Comparison of ENCODE assay signal across 34 cellular contexts in genomic region chr13:76361868-76362267, GRCh38.
"Had no signal": no experiment of that assay in that cellular context is flagged by ENCODE, and none has a peak within 500 bp of the region (broad histone marks: within the 10 kb centered on the region; RNA-seq: fewer than 3 reads in every experiment).

No MANE protein-coding gene starts in this region.

- H3K36me3 ChIP-seq: brain microvascular endothelial cell, breast epithelium had no signal

- H3K36me3 Mint-ChIP-seq: activated CD8-positive, alpha-beta memory T cell treated with anti-CD3 and anti-CD28 coated beads, Interleukin-2, amount 10 ng/mL, durations not matched to agents 7 days and 5 days; activated naive CD4-positive, alpha-beta T cell treated with anti-CD3 and anti-CD28 coated beads, Interleukin-2, amount 10 ng/mL, durations not matched to agents 7 days and 5 days; activated naive CD4-positive, alpha-beta T cell treated with anti-CD3 and anti-CD28 coated beads, Interleukin-2, amount 50 U/mL, for 24 hours; activated naive CD8-positive, alpha-beta T cell; activated naive CD8-positive, alpha-beta T cell treated with anti-CD3 and anti-CD28 coated beads, Interleukin-2, amount 10 ng/mL, durations not matched to agents 7 days and 5 days had no signal

- DNase-seq: activated CD4-positive, alpha-beta memory T cell treated with anti-CD3 and anti-CD28 coated beads, Interleukin-2, amount 10 ng/mL, durations not matched to agents 7 days and 5 days; activated CD4-positive, alpha-beta T cell treated with anti-CD3 and anti-CD28 coated beads for 1 hour; activated CD4-positive, alpha-beta T cell treated with anti-CD3 and anti-CD28 coated beads for 36 hours; activated CD4-positive, alpha-beta T cell treated with anti-CD3 and anti-CD28 coated beads for 48 hours; activated CD4-positive, alpha-beta T cell treated with anti-CD3 and anti-CD28 coated beads, Interleukin-2, amount 10 ng/mL, durations not matched to agents 7 days and 5 days; activated CD4-positive, alpha-beta T cell treated with anti-CD3 and anti-CD28 coated beads, Interleukin-2, amount 50 U/mL, for 48 hours; activated CD4-positive, CD25-positive, alpha-beta regulatory T cell; activated CD8-positive, alpha-beta memory T cell treated with anti-CD3 and anti-CD28 coated beads for 24 hours; activated CD8-positive, alpha-beta memory T cell treated with anti-CD3 and anti-CD28 coated beads, Interleukin-2, amount 10 ng/mL, durations not matched to agents 7 days and 5 days; activated CD8-positive, alpha-beta memory T cell treated with anti-CD3 and anti-CD28 coated beads, Interleukin-2, amount 50 U/mL, for 48 hours; activated CD8-positive, alpha-beta T cell treated with anti-CD3 and anti-CD28 coated beads, Interleukin-2, amount 10 ng/mL, durations not matched to agents 7 days and 5 days; activated effector memory CD4-positive, alpha-beta T cell treated with Interleukin-2 at 50 U/mL for 16 hours; activated gamma-delta T cell; activated naive CD4-positive, alpha-beta T cell treated with anti-CD3 and anti-CD28 coated beads, Interleukin-2, amount 10 ng/mL, durations not matched to agents 7 days and 5 days; activated naive CD4-positive, alpha-beta T cell treated with Interleukin-2 at 50 U/mL for 16 hours; activated naive CD8-positive, alpha-beta T cell treated with anti-CD3 and anti-CD28 coated beads, Interleukin-2, amount 10 ng/mL, durations not matched to agents 7 days and 5 days; activated naive CD8-positive, alpha-beta T cell treated with anti-CD3 and anti-CD28 coated beads, Interleukin-2, amount 50 U/mL, for 24 hours; activated T-cell treated with anti-CD3 and anti-CD28 coated beads, Interleukin-2, amount 50 U/mL, for 24 hours; activated T-cell treated with anti-CD3 and anti-CD28 coated beads, Interleukin-2, amount 50 U/mL, for 48 hours; aorta; body of pancreas; brain microvascular endothelial cell; central memory CD4-positive, alpha-beta T cell; T-helper 1 cell; T-helper 2 cell; T-helper 9 cell had no signal

- H3K27ac Mint-ChIP-seq: activated CD4-positive, alpha-beta memory T cell treated with anti-CD3 and anti-CD28 coated beads, Interleukin-2, amount 10 ng/mL, durations not matched to agents 7 days and 5 days; activated CD4-positive, alpha-beta T cell treated with anti-CD3 and anti-CD28 coated beads for 36 hours; activated CD4-positive, alpha-beta T cell treated with anti-CD3 and anti-CD28 coated beads, Interleukin-2, amount 10 ng/mL, durations not matched to agents 7 days and 5 days; activated CD8-positive, alpha-beta memory T cell treated with anti-CD3 and anti-CD28 coated beads, Interleukin-2, amount 10 ng/mL, durations not matched to agents 7 days and 5 days; activated CD8-positive, alpha-beta T cell treated with anti-CD3 and anti-CD28 coated beads, Interleukin-2, amount 10 ng/mL, durations not matched to agents 7 days and 5 days; activated naive CD4-positive, alpha-beta T cell treated with anti-CD3 and anti-CD28 coated beads, Interleukin-2, amount 10 ng/mL, durations not matched to agents 7 days and 5 days; activated naive CD4-positive, alpha-beta T cell treated with anti-CD3 and anti-CD28 coated beads, Interleukin-2, amount 50 U/mL, for 24 hours; activated naive CD8-positive, alpha-beta T cell; activated naive CD8-positive, alpha-beta T cell treated with anti-CD3 and anti-CD28 coated beads, Interleukin-2, amount 10 ng/mL, durations not matched to agents 7 days and 5 days; activated naive CD8-positive, alpha-beta T cell treated with anti-CD3 and anti-CD28 coated beads, Interleukin-2, amount 50 U/mL, for 24 hours; activated T-cell treated with anti-CD3 and anti-CD28 coated beads, Interleukin-2, amount 50 U/mL, for 24 hours; activated T-helper 2 cell treated with anti-CD3 and anti-CD28 coated beads, Interferon-gamma antibody, Interleukin-2, Interleukin-4, amounts not matched to agents 10 μg/mL and 5 μg/mL and 100 μg/mL, durations not matched to agents 14 hours and 24 hours and 36 hours; T-helper 1 cell treated with Interleukin-12 subunit alpha and Interleukin-12 subunit beta and Interleukin-4 antibody, amounts not matched to agents 30 μg/mL and 1 μg/mL, for 36 hours; T-helper 2 cell treated with Interferon-gamma antibody and Interleukin-4, amounts not matched to agents 5 μg/mL and 100 μg/mL, for 36 hours had no signal

- H3K4me3 ChIP-seq: body of pancreas, breast epithelium had no signal

- H3K9me3 Mint-ChIP-seq: activated CD4-positive, alpha-beta memory T cell treated with anti-CD3 and anti-CD28 coated beads, Interleukin-2, amount 10 ng/mL, durations not matched to agents 7 days and 5 days; activated CD4-positive, alpha-beta T cell treated with anti-CD3 and anti-CD28 coated beads, Interleukin-2, amount 10 ng/mL, durations not matched to agents 7 days and 5 days; activated naive CD4-positive, alpha-beta T cell treated with anti-CD3 and anti-CD28 coated beads, Interleukin-2, amount 10 ng/mL, durations not matched to agents 7 days and 5 days; activated naive CD4-positive, alpha-beta T cell treated with anti-CD3 and anti-CD28 coated beads, Interleukin-2, amount 50 U/mL, for 24 hours; activated naive CD8-positive, alpha-beta T cell treated with anti-CD3 and anti-CD28 coated beads, Interleukin-2, amount 10 ng/mL, durations not matched to agents 7 days and 5 days; activated naive CD8-positive, alpha-beta T cell treated with anti-CD3 and anti-CD28 coated beads, Interleukin-2, amount 50 U/mL, for 24 hours; activated T-cell treated with anti-CD3 and anti-CD28 coated beads, Interleukin-2, amount 50 U/mL, for 24 hours; activated T-helper 2 cell treated with anti-CD3 and anti-CD28 coated beads, Interferon-gamma antibody, Interleukin-2, Interleukin-4, amounts not matched to agents 10 μg/mL and 5 μg/mL and 100 μg/mL, durations not matched to agents 14 hours and 24 hours and 36 hours; T-helper 1 cell treated with Interleukin-12 subunit alpha and Interleukin-12 subunit beta and Interleukin-4 antibody, amounts not matched to agents 30 μg/mL and 1 μg/mL, for 36 hours had no signal

- H3K27me3 ChIP-seq: body of pancreas, brain microvascular endothelial cell, breast epithelium had no signal

- H3K4me1 ChIP-seq: body of pancreas, breast epithelium had no signal

- H3K27me3 Mint-ChIP-seq: activated CD4-positive, alpha-beta memory T cell treated with anti-CD3 and anti-CD28 coated beads, Interleukin-2, amount 10 ng/mL, durations not matched to agents 7 days and 5 days; activated CD4-positive, alpha-beta T cell treated with anti-CD3 and anti-CD28 coated beads for 36 hours; activated CD4-positive, alpha-beta T cell treated with anti-CD3 and anti-CD28 coated beads, Interleukin-2, amount 10 ng/mL, durations not matched to agents 7 days and 5 days; activated CD8-positive, alpha-beta memory T cell treated with anti-CD3 and anti-CD28 coated beads, Interleukin-2, amount 10 ng/mL, durations not matched to agents 7 days and 5 days; activated naive CD4-positive, alpha-beta T cell treated with anti-CD3 and anti-CD28 coated beads, Interleukin-2, amount 10 ng/mL, durations not matched to agents 7 days and 5 days; activated naive CD8-positive, alpha-beta T cell treated with anti-CD3 and anti-CD28 coated beads, Interleukin-2, amount 10 ng/mL, durations not matched to agents 7 days and 5 days; activated T-cell treated with anti-CD3 and anti-CD28 coated beads, Interleukin-2, amount 50 U/mL, for 24 hours had no signal

- H3K9me3 ChIP-seq: body of pancreas, breast epithelium had no signal

- H3K27ac ChIP-seq: body of pancreas, brain microvascular endothelial cell, breast epithelium, VCaP had no signal

- H3K4me1 Mint-ChIP-seq: activated CD4-positive, alpha-beta memory T cell treated with anti-CD3 and anti-CD28 coated beads, Interleukin-2, amount 10 ng/mL, durations not matched to agents 7 days and 5 days; activated CD4-positive, alpha-beta T cell treated with anti-CD3 and anti-CD28 coated beads for 36 hours; activated CD4-positive, alpha-beta T cell treated with anti-CD3 and anti-CD28 coated beads, Interleukin-2, amount 10 ng/mL, durations not matched to agents 7 days and 5 days; activated CD8-positive, alpha-beta memory T cell treated with anti-CD3 and anti-CD28 coated beads, Interleukin-2, amount 10 ng/mL, durations not matched to agents 7 days and 5 days; activated naive CD4-positive, alpha-beta T cell treated with anti-CD3 and anti-CD28 coated beads, Interleukin-2, amount 10 ng/mL, durations not matched to agents 7 days and 5 days; activated naive CD4-positive, alpha-beta T cell treated with anti-CD3 and anti-CD28 coated beads, Interleukin-2, amount 50 U/mL, for 24 hours; activated naive CD8-positive, alpha-beta T cell treated with anti-CD3 and anti-CD28 coated beads, Interleukin-2, amount 10 ng/mL, durations not matched to agents 7 days and 5 days; activated naive CD8-positive, alpha-beta T cell treated with anti-CD3 and anti-CD28 coated beads, Interleukin-2, amount 50 U/mL, for 24 hours had no signal

- ATAC-seq: activated CD4-positive, alpha-beta T cell treated with anti-CD3 and anti-CD28 coated beads for 36 hours; activated CD4-positive, CD25-positive, alpha-beta regulatory T cell treated with anti-CD3 and anti-CD28 coated beads, Interleukin-2, amount 50 U/mL, for 24 hours; activated CD8-positive, alpha-beta memory T cell treated with anti-CD3 and anti-CD28 coated beads, Interleukin-2, amount 10 ng/mL, durations not matched to agents 7 days and 5 days; activated CD8-positive, alpha-beta T cell treated with anti-CD3 and anti-CD28 coated beads, Interleukin-2, amount 10 ng/mL, durations not matched to agents 7 days and 5 days; activated naive CD8-positive, alpha-beta T cell treated with anti-CD3 and anti-CD28 coated beads, Interleukin-2, amount 50 U/mL, for 24 hours; body of pancreas had no signal

- H3K4me3 Mint-ChIP-seq: activated CD4-positive, alpha-beta memory T cell treated with anti-CD3 and anti-CD28 coated beads, Interleukin-2, amount 10 ng/mL, durations not matched to agents 7 days and 5 days; activated CD4-positive, alpha-beta T cell treated with anti-CD3 and anti-CD28 coated beads for 36 hours; activated CD4-positive, alpha-beta T cell treated with anti-CD3 and anti-CD28 coated beads, Interleukin-2, amount 10 ng/mL, durations not matched to agents 7 days and 5 days; activated CD8-positive, alpha-beta memory T cell treated with anti-CD3 and anti-CD28 coated beads, Interleukin-2, amount 10 ng/mL, durations not matched to agents 7 days and 5 days; activated CD8-positive, alpha-beta T cell treated with anti-CD3 and anti-CD28 coated beads, Interleukin-2, amount 10 ng/mL, durations not matched to agents 7 days and 5 days; activated naive CD4-positive, alpha-beta T cell treated with anti-CD3 and anti-CD28 coated beads, Interleukin-2, amount 10 ng/mL, durations not matched to agents 7 days and 5 days; activated naive CD4-positive, alpha-beta T cell treated with anti-CD3 and anti-CD28 coated beads, Interleukin-2, amount 50 U/mL, for 24 hours; activated naive CD8-positive, alpha-beta T cell; activated naive CD8-positive, alpha-beta T cell treated with anti-CD3 and anti-CD28 coated beads, Interleukin-2, amount 10 ng/mL, durations not matched to agents 7 days and 5 days; activated naive CD8-positive, alpha-beta T cell treated with anti-CD3 and anti-CD28 coated beads, Interleukin-2, amount 50 U/mL, for 24 hours; activated T-cell treated with anti-CD3 and anti-CD28 coated beads, Interleukin-2, amount 50 U/mL, for 24 hours; T-helper 1 cell treated with Interleukin-12 subunit alpha and Interleukin-12 subunit beta and Interleukin-4 antibody, amounts not matched to agents 30 μg/mL and 1 μg/mL, for 36 hours; T-helper 2 cell treated with Interferon-gamma antibody and Interleukin-4, amounts not matched to agents 5 μg/mL and 100 μg/mL, for 36 hours had no signal
